9 cellular contexts compared by ENCODE assay signal in genomic region chr11:81497202-81497804, GRCh38.
DNase-seq lines count a peak whose midpoint lies in the region; ATAC-seq and TF ChIP-seq lines count a peak whose summit lies in the region.
"Had no signal": no experiment of that assay in that cellular context is flagged by ENCODE, and none has a peak within 500 bp of the region (broad histone marks: within the 10 kb centered on the region; RNA-seq: fewer than 3 reads in every experiment).

No MANE protein-coding gene starts in this region.

- H3K27ac Mint-ChIP-seq in T-helper 17 cell = no peak overlapping the region

- no peak for TF ChIP-seq EP300 in esophagus muscularis mucosa (IDR thresholded peaks at IDR 0.05)

- H3K27me3 Mint-ChIP-seq in T-helper 17 cell = no peaks in the 10 kb centered on the region

- H3K4me3 Mint-ChIP-seq in T-helper 17 cell = no peak overlapping the region

- no peaks in the 10 kb centered on the region for H3K9me3 ChIP-seq in Peyer's patch
- no peaks in the 10 kb centered on the region for H3K9me3 ChIP-seq in esophagus muscularis mucosa
- H3K9me3 ChIP-seq in T-helper 17 cell (ENCODE audit: control insufficient read depth, low read length, poor library complexity, severe bottlenecking) = no peaks in the 10 kb centered on the region
- H3K9me3 ChIP-seq: BLaER1 had no signal

- 21% methylated on average over 5 of the region's 5 CpGs for WGBS in esophagus muscularis mucosa

- H3K4me3 ChIP-seq in Peyer's patch (no peak overlapping the region), esophagus muscularis mucosa (no peak overlapping the region)
- H3K4me3 ChIP-seq: BLaER1 had no signal

- TF ChIP-seq CTCF in Peyer's patch (IDR thresholded peaks at IDR 0.05) = peak in 4 of 6 experiments; percentile 42 to 52 (median 49)
- TF ChIP-seq CTCF in esophagus muscularis mucosa (IDR thresholded peaks at IDR 0.05) = peak in 2 of 3 experiments; percentile 31 to 53

- H3K4me1 ChIP-seq in Peyer's patch = no peaks in the 10 kb centered on the region
- no peaks in the 10 kb centered on the region for H3K4me1 ChIP-seq in esophagus muscularis mucosa
- H3K4me1 ChIP-seq: BLaER1 had no signal

- intact Hi-C loops in esophagus muscularis mucosa (cut with DNase I) = no loop called here

- H3K36me3 ChIP-seq in Peyer's patch = no peaks in the 10 kb centered on the region
- no peaks in the 10 kb centered on the region for H3K36me3 ChIP-seq in esophagus muscularis mucosa
- H3K36me3 ChIP-seq: BLaER1 had no signal

- no peaks in the 10 kb centered on the region for H3K4me1 Mint-ChIP-seq in T-helper 17 cell

- TF ChIP-seq POLR2A in Peyer's patch (IDR thresholded peaks at IDR 0.05) = no peak
- TF ChIP-seq POLR2A in esophagus muscularis mucosa (IDR thresholded peaks at IDR 0.05; ENCODE audit: low read depth) = no peak

- ATAC-seq in GM19035 (IDR thresholded peaks at IDR 0.05; ENCODE audit: unreplicated experiment) (peak; percentile 84), HG03521 (IDR thresholded peaks at IDR 0.05; ENCODE audit: unreplicated experiment) (peak; percentile 48), T-helper 17 cell (no peak)

- peak; percentile 24 to 73 (median 59) for DNase-seq in NCI-H1417 (lab: John Stamatoyannopoulos, UW)
- no peak for DNase-seq in NCI-H1417 treated with DMSO at 0.1 percent for 48 hours (lab: John Stamatoyannopoulos, UW)
- DNase-seq in Peyer's patch = no peak
- no peak for DNase-seq in esophagus muscularis mucosa (ENCODE audit: extremely low spot score)
- peak; percentile 41 for DNase-seq in retina
- DNase-seq in T-helper 17 cell = no peak

- H3K27ac ChIP-seq in Peyer's patch (no peak overlapping the region), esophagus muscularis mucosa (replicated peaks in 1 of 4) (no peak overlapping the region)
- H3K27ac ChIP-seq: BLaER1 had no signal

- no peaks in the 10 kb centered on the region for H3K36me3 Mint-ChIP-seq in T-helper 17 cell (ENCODE audit: low read depth)

- H3K27me3 ChIP-seq in Peyer's patch = no peaks in the 10 kb centered on the region
- no peaks in the 10 kb centered on the region for H3K27me3 ChIP-seq in esophagus muscularis mucosa
- H3K27me3 ChIP-seq: BLaER1 had no signal

Comparison
In these comparisons a context has a peak if more than half of its experiments do, and no peak if none do; other contexts are left out.
1. DNase-seq: peak in NCI-H1417 (3 of 3) and retina (single experiment); none in NCI-H1417 treated with DMSO at 0.1 percent for 48 hours (single experiment), Peyer's patch (0 of 3), esophagus muscularis mucosa (single experiment) and T-helper 17 cell (0 of 3).